In the genomic region with DNA sequence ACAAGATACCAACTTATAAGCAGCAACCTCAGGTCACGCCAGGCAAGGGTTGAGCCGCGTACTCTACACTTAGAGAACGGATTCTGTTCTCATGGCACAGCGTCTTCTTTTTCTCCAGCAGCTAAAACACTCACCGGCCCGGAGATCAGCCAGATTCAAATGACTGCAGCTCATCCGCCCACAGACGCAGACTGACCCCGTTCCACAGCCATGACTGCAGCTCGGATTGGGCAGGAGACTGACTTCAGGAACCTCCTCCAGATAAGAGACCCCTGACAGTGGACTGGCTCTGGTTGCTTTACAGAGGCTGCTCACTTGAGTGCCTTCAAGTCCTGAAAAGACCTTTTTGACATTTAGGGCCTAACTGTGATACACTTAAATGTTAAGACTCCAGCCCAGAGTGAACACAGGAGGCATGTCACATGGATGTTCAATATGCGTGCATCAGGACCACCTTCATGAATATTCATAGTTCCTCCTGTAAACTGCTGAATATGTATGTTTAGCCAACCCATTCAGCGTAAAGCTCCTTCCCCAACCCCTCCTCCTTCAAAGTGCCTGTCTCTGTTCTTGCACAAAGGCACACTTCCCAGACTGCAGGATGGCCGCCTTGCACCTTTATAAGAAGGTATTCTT, we compare ENCODE assay signal across 1 cellular context.
TF ChIP-seq lines count a peak whose summit lies in the region.

No MANE protein-coding gene starts in this region.

TF ChIP-seq in WTC11, 78 proteins besides CTCF, POLR2A, EP300 and RAD21 (continued from another document):
- TF ChIP-seq NR3C1 (CRISPR knock-in tag; conservative IDR thresholded peaks at IDR 0.05; ENCODE audit: low read depth), result no peak
- no peak for TF ChIP-seq PRRX2 (CRISPR knock-in tag; IDR thresholded peaks at IDR 0.05)
- no peak for TF ChIP-seq ZNF121 (CRISPR knock-in tag; IDR thresholded peaks at IDR 0.05)
- TF ChIP-seq NR2C2 (CRISPR knock-in tag; IDR thresholded peaks at IDR 0.05), result no peak
- no peak for TF ChIP-seq ZNF219 (CRISPR knock-in tag; IDR thresholded peaks at IDR 0.05; ENCODE audit: borderline replicate concordance)
